ENCODE assay signal across 12 cellular contexts in genomic region chr4:61511716-61512488, GRCh38.
DNase-seq lines count a peak whose midpoint lies in the region; ATAC-seq, FAIRE-seq and TF ChIP-seq lines count a peak whose summit lies in the region.
"Had no signal": no experiment of that assay in that cellular context is flagged by ENCODE, and none has a peak within 500 bp of the region (broad histone marks: within the 10 kb centered on the region; RNA-seq: fewer than 3 reads in every experiment).

No MANE protein-coding gene starts in this region.

- TF ChIP-seq POLR2A in gastrocnemius medialis (IDR thresholded peaks at IDR 0.05): no peak

- peaks cover 4% of the 10 kb centered on the region for H3K4me1 ChIP-seq in astrocyte (ENCODE audit: insufficient read depth, low read length)
- H3K4me1 ChIP-seq in hepatocyte (ENCODE audit: insufficient read depth): no peaks in the 10 kb centered on the region
- no peaks in the 10 kb centered on the region for H3K4me1 ChIP-seq in gastrocnemius medialis

- H4K20me1 ChIP-seq in astrocyte (ENCODE audit: insufficient read depth, low read length) (no peaks in the 10 kb centered on the region), hepatocyte (ENCODE audit: insufficient read depth, poor library complexity, severe bottlenecking) (no peaks in the 10 kb centered on the region)

- no peak overlapping the region for H3K4me3 Mint-ChIP-seq in astrocyte (ENCODE audit: unreplicated experiment)
- H3K4me3 Mint-ChIP-seq in stimulated activated memory B cell treated with anti-CD40 and anti-IgM and Interleukin-4, amounts not matched to agents 10 μg/mL and 1 μg/mL and 100 μg/mL, for 72 hours: no peak overlapping the region
- H3K4me3 Mint-ChIP-seq: activated naive CD8-positive, alpha-beta T cell treated with anti-CD3 and anti-CD28 coated beads for 36 hours; effector memory CD8-positive, alpha-beta T cell; type B pancreatic cell had no signal

- WGBS in hepatocyte (ENCODE audit: low lambda C conversion rate, missing lambda C conversion rate): 83% methylated on average over 2 of the region's 2 CpGs

- H3K27me3 ChIP-seq in astrocyte (ENCODE audit: insufficient read depth, low read length): no peaks in the 10 kb centered on the region
- no peaks in the 10 kb centered on the region for H3K27me3 ChIP-seq in hepatocyte
- no peaks in the 10 kb centered on the region for H3K27me3 ChIP-seq in gastrocnemius medialis

- H3K9me2 ChIP-seq in hepatocyte (replicated peaks; ENCODE audit: insufficient read depth): no peaks in the 10 kb centered on the region

- H3K79me2 ChIP-seq in astrocyte (ENCODE audit: insufficient read depth, low read length) (no peaks in the 10 kb centered on the region), hepatocyte (no peaks in the 10 kb centered on the region)

- FAIRE-seq in astrocyte (lab: Jason Lieb, UNC): no peak

- peak overlapping the region; percentile 50 for H3K4me2 ChIP-seq in astrocyte (ENCODE audit: low read length)
- H3K4me2 ChIP-seq in hepatocyte: no peak overlapping the region

- peak overlapping the region; percentile 14 for H3K27ac Mint-ChIP-seq in astrocyte (ENCODE audit: unreplicated experiment)
- H3K27ac Mint-ChIP-seq in stimulated activated memory B cell treated with anti-CD40 and anti-IgM and Interleukin-4, amounts not matched to agents 10 μg/mL and 1 μg/mL and 100 μg/mL, for 72 hours: no peak overlapping the region
- H3K27ac Mint-ChIP-seq: activated naive CD8-positive, alpha-beta T cell treated with anti-CD3 and anti-CD28 coated beads for 36 hours; effector memory CD8-positive, alpha-beta T cell; type B pancreatic cell had no signal

- ATAC-seq in gastrocnemius medialis: no peak
- no peak for ATAC-seq in stimulated activated naive CD8-positive, alpha-beta T cell treated with anti-CD3 and anti-CD28 coated beads, Interleukin-15, Interleukin-2, amounts not matched to agents 100 U/mL and 50 U/mL, for 24 hours
- ATAC-seq in stimulated activated memory B cell treated with anti-CD40 and anti-IgM and Interleukin-4, amounts not matched to agents 10 μg/mL and 1 μg/mL and 100 μg/mL, for 72 hours: no peak
- ATAC-seq: effector memory CD8-positive, alpha-beta T cell had no signal

- H3K9me3 Mint-ChIP-seq in astrocyte (ENCODE audit: unreplicated experiment): no peaks in the 10 kb centered on the region
- peaks cover 3% of the 10 kb centered on the region for H3K9me3 Mint-ChIP-seq in stimulated activated memory B cell treated with anti-CD40 and anti-IgM and Interleukin-4, amounts not matched to agents 10 μg/mL and 1 μg/mL and 100 μg/mL, for 72 hours

- H3K4me3 ChIP-seq in astrocyte (ENCODE audit: insufficient read depth, low read depth, low read length) (no peak overlapping the region), hepatocyte (no peak overlapping the region), gastrocnemius medialis (no peak overlapping the region)

- H3K36me3 ChIP-seq in astrocyte (ENCODE audit: insufficient read depth, low read length): no peaks in the 10 kb centered on the region
- H3K36me3 ChIP-seq in hepatocyte (replicated peaks; ENCODE audit: insufficient read depth, low read depth): no peaks in the 10 kb centered on the region
- no peaks in the 10 kb centered on the region for H3K36me3 ChIP-seq in gastrocnemius medialis

- peaks cover 7% of the 10 kb centered on the region for H3K4me1 Mint-ChIP-seq in astrocyte (ENCODE audit: low read depth, unreplicated experiment)
- no peaks in the 10 kb centered on the region for H3K4me1 Mint-ChIP-seq in stimulated activated memory B cell treated with anti-CD40 and anti-IgM and Interleukin-4, amounts not matched to agents 10 μg/mL and 1 μg/mL and 100 μg/mL, for 72 hours
- H3K4me1 Mint-ChIP-seq: activated naive CD8-positive, alpha-beta T cell treated with anti-CD3 and anti-CD28 coated beads for 36 hours had no signal

- H3K9ac ChIP-seq in astrocyte (ENCODE audit: low read length): no peak overlapping the region

- no peaks in the 10 kb centered on the region for H3K27me3 Mint-ChIP-seq in astrocyte (ENCODE audit: low read depth, unreplicated experiment)
- H3K27me3 Mint-ChIP-seq in stimulated activated memory B cell treated with anti-CD40 and anti-IgM and Interleukin-4, amounts not matched to agents 10 μg/mL and 1 μg/mL and 100 μg/mL, for 72 hours: no peaks in the 10 kb centered on the region
- H3K27me3 Mint-ChIP-seq: activated naive CD8-positive, alpha-beta T cell treated with anti-CD3 and anti-CD28 coated beads for 36 hours; effector memory CD8-positive, alpha-beta T cell; type B pancreatic cell had no signal

- no peaks in the 10 kb centered on the region for H3K36me3 Mint-ChIP-seq in astrocyte (ENCODE audit: low read depth, unreplicated experiment)
- no peaks in the 10 kb centered on the region for H3K36me3 Mint-ChIP-seq in stimulated activated memory B cell treated with anti-CD40 and anti-IgM and Interleukin-4, amounts not matched to agents 10 μg/mL and 1 μg/mL and 100 μg/mL, for 72 hours
- H3K36me3 Mint-ChIP-seq: activated naive CD8-positive, alpha-beta T cell treated with anti-CD3 and anti-CD28 coated beads for 36 hours had no signal

- H2AFZ ChIP-seq in astrocyte (ENCODE audit: low read depth, low read length) (no peak overlapping the region), hepatocyte (no peak overlapping the region)

- H3K9me3 ChIP-seq in astrocyte (ENCODE audit: insufficient read depth, low read depth, low read length): no peaks in the 10 kb centered on the region
- no peaks in the 10 kb centered on the region for H3K9me3 ChIP-seq in hepatocyte (ENCODE audit: low read depth)
- H3K9me3 ChIP-seq in gastrocnemius medialis: no peaks in the 10 kb centered on the region

- H3K27ac ChIP-seq in astrocyte (ENCODE audit: low read depth, low read length) (peak overlapping the region; percentile 18), hepatocyte (no peak overlapping the region), gastrocnemius medialis (no peak overlapping the region)

- TF ChIP-seq CTCF in astrocyte (IDR thresholded peaks at IDR 0.05; ENCODE audit: insufficient read depth, low read depth, low read length) (no peak), hepatocyte (IDR thresholded peaks at IDR 0.05; ENCODE audit: poor library complexity) (no peak), gastrocnemius medialis (IDR thresholded peaks at IDR 0.05 in 4 of 5, conservative IDR thresholded peaks at IDR 0.05 in 1 of 5) (no peak)

- in situ Hi-C loops in ACHN (cut with HindIII; ENCODE audit: low pct_ligation_motif_present, low pct_unique_long_range_greater_than_20kb, low sequenced_read_pairs): no loop called here
- in situ Hi-C loops in gastrocnemius medialis (cut with MboI; ENCODE audit: low sequenced_read_pairs in 4 of 4): no loop called here

- peak; percentile 48 for DNase-seq in ACHN
- DNase-seq in HS-5 (ENCODE audit: low read depth): peak; percentile 52
- DNase-seq in astrocyte (ENCODE audit: low read depth): peak; percentile 76
- peak; percentile 10 for DNase-seq in hepatocyte (ENCODE audit: low spot score)
- no peak for DNase-seq in gastrocnemius medialis
- no peak for DNase-seq in stimulated activated naive CD8-positive, alpha-beta T cell treated with anti-CD3 and anti-CD28 coated beads, Interleukin-15, Interleukin-2, amounts not matched to agents 100 U/mL and 50 U/mL, for 24 hours
- DNase-seq in activated T-cell treated with anti-CD3 and anti-CD28 coated beads, Interleukin-2, amount 50 U/mL, for 1 hour: no peak
- DNase-seq: activated naive CD8-positive, alpha-beta T cell treated with anti-CD3 and anti-CD28 coated beads for 36 hours; effector memory CD8-positive, alpha-beta T cell; NCI-H2029 treated with DMSO at 0.1 percent for 48 hours had no signal

- intact Hi-C loops in gastrocnemius medialis (cut with DNase I; ENCODE audit: low total_unique reads): no loop called here

Comparison
In these comparisons a context has a peak if more than half of its experiments do, and no peak if none do; other contexts are left out.
1. DNase-seq: peak in ACHN (single experiment), HS-5 (single experiment), astrocyte (single experiment) and hepatocyte (single experiment); none in gastrocnemius medialis (0 of 2), stimulated activated naive CD8-positive, alpha-beta T cell treated with anti-CD3 and anti-CD28 coated beads, Interleukin-15, Interleukin-2, amounts not matched to agents 100 U/mL and 50 U/mL, for 24 hours (single experiment) and activated T-cell treated with anti-CD3 and anti-CD28 coated beads, Interleukin-2, amount 50 U/mL, for 1 hour (single experiment).